Comparison of ENCODE assay signal across 8 cellular contexts in genomic region chr15:85345196-85345595, GRCh38. TPM values are rescaled to one million over a fixed set of nuclear protein-coding genes. Genes with fewer than 3 reads are reported as not detected.
A peak's percentile ranks its signal among the peaks of the same experiment; 100 is the strongest.
DNase-seq lines count a peak whose midpoint lies in the region; ATAC-seq and TF ChIP-seq lines count a peak whose summit lies in the region.
"Not testable (repeated sequence)": the region's sequence is repeated elsewhere in the genome, so short reads cannot be mapped to it uniquely, and the experiment has no call there.

No MANE protein-coding gene starts in this region.

- POLR2A ChIA-PET in RWPE1 (lab: Yijun Ruan, JAX; ENCODE audit: low non-redundant PET) = not testable (repeated sequence)
- POLR2A ChIA-PET in MCF 10A (lab: Yijun Ruan, JAX) = interaction anchor here (1.2 to 3.5 kb wide), 9 partner anchors 9 to 68 kb away, joined by 3 to 21 read pairs (median 7); partner anchors contain the start of gene AKAP13

- H3K27ac Mint-ChIP-seq in HFFc6 (peak overlapping the region; percentile 92), MCF 10A (ENCODE audit: low read depth, unreplicated experiment) (peak overlapping the region; percentile 85)

- CTCF ChIA-PET in RWPE1 (lab: Yijun Ruan, JAX) = not testable (repeated sequence)
- CTCF ChIA-PET in MCF 10A (lab: Yijun Ruan, JAX) = interaction anchor here (1.4 to 1.9 kb wide), 2 partner anchors 9 to 12 kb away, joined by 3 to 7 read pairs; no protein-coding TSS in a partner anchor

- not testable (repeated sequence) for H3K9ac ChIP-seq in liver (ENCODE audit: low read depth in 1 of 2, low read length in 2 of 2)

- not testable (repeated sequence) for H3K36me3 Mint-ChIP-seq in HFFc6 (ENCODE audit: low read depth); MCF 10A (ENCODE audit: insufficient read depth, unreplicated experiment)

- H3K4me1 ChIP-seq in esophagus squamous epithelium (peaks cover 9 to 39% (median 19%) of the 10 kb centered on the region in 3 donors), heart left ventricle (peaks cover 0 to 32% (median 10%) of the 10 kb centered on the region in 12 donors), liver (ENCODE audit: control insufficient read depth in 4 of 4, insufficient read depth in 4 of 4, low read length in 3 of 4) (peaks cover 4 to 37% (median 25%) of the 10 kb centered on the region in 4 donors)
- not testable (repeated sequence) for H3K4me1 ChIP-seq in aorta (ENCODE audit: control insufficient read depth in 1 of 2, insufficient read depth in 2 of 2, low read length in 2 of 2)

- H3K36me3 ChIP-seq in esophagus squamous epithelium; heart left ventricle; liver (ENCODE audit: control insufficient read depth in 4 of 4, insufficient read depth in 3 of 4, low read depth in 1 of 4, low read length in 3 of 4); aorta (ENCODE audit: control insufficient read depth in 1 of 2, insufficient read depth in 2 of 2, low read length in 1 of 2): not testable (repeated sequence)

- not testable (repeated sequence) for H3K27me3 ChIP-seq in esophagus squamous epithelium; heart left ventricle; liver (ENCODE audit: control insufficient read depth in 4 of 4, insufficient read depth in 4 of 4, low read length in 3 of 4); aorta (ENCODE audit: control insufficient read depth in 1 of 2, insufficient read depth in 2 of 2, low read length in 1 of 2)

- ATAC-seq in heart left ventricle = peak in 2 of 4 donors; percentile 35 to 46
- peak; percentile 45 for ATAC-seq in sciatic nerve
- peak; percentile 16 for ATAC-seq in aorta (ENCODE audit: low FRiP score)

- not testable (repeated sequence) for BruUV-seq in MCF 10A (replicated peaks; lab: Mats Ljungman, UMichigan)

- H3K27ac ChIP-seq in RWPE1 (peak overlapping the region; percentile 98), esophagus squamous epithelium (peak overlapping the region; percentile 43 to 84 (median 63)), heart left ventricle (peak overlapping the region in 9 of 12 donors; percentile 38 to 94 (median 82)), liver (ENCODE audit: low read depth in 1 of 2, low read length in 2 of 2) (peak overlapping the region; percentile 20 to 46)
- H3K27ac ChIP-seq in aorta (ENCODE audit: low read depth in 1 of 2, low read length in 2 of 2) = not testable (repeated sequence)

- not testable (repeated sequence) for TF ChIP-seq CTCF in HFFc6 (IDR thresholded peaks at IDR 0.05); RWPE1 (conservative IDR thresholded peaks at IDR 0.05; ENCODE audit: low read depth); MCF 10A (IDR thresholded peaks at IDR 0.05; ENCODE audit: unreplicated experiment); esophagus squamous epithelium (IDR thresholded peaks at IDR 0.05); heart left ventricle (IDR thresholded peaks at IDR 0.05); liver (IDR thresholded peaks at IDR 0.05; ENCODE audit: low read depth, low read length, missing input control)

- not testable (repeated sequence) for H3K9me3 Mint-ChIP-seq in HFFc6; MCF 10A (ENCODE audit: unreplicated experiment)

- H3K9me3 ChIP-seq in esophagus squamous epithelium; heart left ventricle; liver (ENCODE audit: control insufficient read depth in 4 of 4, low read length in 3 of 4); aorta (ENCODE audit: control insufficient read depth, low read length): not testable (repeated sequence)

- not testable (repeated sequence) for TF ChIP-seq RAD21 in liver (IDR thresholded peaks at IDR 0.05)

- DNase-seq in HFFc6; RWPE1 (ENCODE audit: low spot score); MCF 10A (ENCODE audit: unreplicated experiment); esophagus squamous epithelium (lab: John Stamatoyannopoulos, UW); heart left ventricle; sciatic nerve (ENCODE audit: low spot score); aorta: not testable (repeated sequence)

- intact Hi-C loops in MCF 10A (cut with micrococcal nuclease); esophagus squamous epithelium (cut with DNase I); heart left ventricle (cut with DNase I); sciatic nerve (cut with DNase I); aorta (cut with DNase I): not testable (repeated sequence)

- H3K4me1 Mint-ChIP-seq in HFFc6 (ENCODE audit: low read depth) (peaks cover 82% of the 10 kb centered on the region), MCF 10A (ENCODE audit: insufficient read depth, unreplicated experiment) (peaks cover 41% of the 10 kb centered on the region)

- TF ChIP-seq POLR2A in esophagus squamous epithelium (IDR thresholded peaks at IDR 0.05); heart left ventricle (IDR thresholded peaks at IDR 0.05): not testable (repeated sequence)

- H3K4me3 Mint-ChIP-seq in HFFc6 = peak overlapping the region; percentile 77
- H3K4me3 Mint-ChIP-seq in MCF 10A (ENCODE audit: unreplicated experiment) = peak overlapping the region; percentile 62

- H3K27me3 Mint-ChIP-seq in HFFc6 (ENCODE audit: insufficient read depth); MCF 10A (ENCODE audit: insufficient read depth, unreplicated experiment): not testable (repeated sequence)

- not testable (repeated sequence) for H3K4me3 ChIP-seq in esophagus squamous epithelium; heart left ventricle; liver (ENCODE audit: low read depth in 1 of 3, low read length in 3 of 3); aorta (ENCODE audit: low read length in 2 of 2)

TF ChIP-seq in liver, 16 proteins besides CTCF, POLR2A, EP300 and RAD21:
- TF ChIP-seq HNF4A (conservative IDR thresholded peaks at IDR 0.05) = peak in 1 of 2 donors; percentile 14
TF ChIP-seq in liver: peak in this region for 1; not testable (repeated sequence) for 15.

RNA-seq across cellular contexts. Expression of gene AKAP13, which starts 35.2 kb away (rescaled TPM):
- 10 to 100 TPM; 29.0 to 51.3 (median 35.6) TPM for total RNA-seq in HFFc6 (2021; fragmentation: NEBNext Ultra II Directional; extraction: Animal tissue kit (Norgen Biotek cat#: 25700))
- total RNA-seq in MCF 10A (2022) = 65.7 and 92.9 TPM in 2 replicates
- 100 to 1,000 TPM in 1 of 4 donors, 10 to 100 TPM in 3; 57.3 to 178 (median 81.5) TPM for total RNA-seq in esophagus squamous epithelium
- 100 to 1,000 TPM; 259 to 598 (median 357) TPM for total RNA-seq in heart left ventricle
- 100 to 1,000 TPM; 124 to 169 TPM for polyA plus RNA-seq in heart left ventricle
- total RNA-seq in liver = 10 to 100 TPM; 37.9 to 92.3 TPM
- 10 to 100 TPM; 18.6 to 37.0 TPM for polyA plus RNA-seq in liver
- 238 TPM for total RNA-seq in sciatic nerve
- total RNA-seq in aorta = 100 to 1,000 TPM; 224 to 267 TPM
- polyA plus RNA-seq in aorta = 10 to 100 TPM; 29.6 to 52.2 TPM
